18 cellular contexts compared by ENCODE assay signal in genomic region chr14:30264161-30264560, GRCh38.
DNase-seq lines count a peak whose midpoint lies in the region; ATAC-seq, FAIRE-seq and TF ChIP-seq lines count a peak whose summit lies in the region.
"Had no signal": no experiment of that assay in that cellular context is flagged by ENCODE, and none has a peak within 500 bp of the region (broad histone marks: within the 10 kb centered on the region; RNA-seq: fewer than 3 reads in every experiment).

No MANE protein-coding gene starts in this region.

- H3K27ac Mint-ChIP-seq in Calu3 (ENCODE audit: unreplicated experiment): no peak overlapping the region
- H3K27ac Mint-ChIP-seq: CD4-positive, CD25-positive, alpha-beta regulatory T cell had no signal

- peak; percentile 75 for ATAC-seq in Right ventricle myocardium inferior
- ATAC-seq in left cardiac atrium: no peak
- ATAC-seq in sciatic nerve: peak; percentile 87

- H3K27me3 Mint-ChIP-seq in Calu3 (ENCODE audit: unreplicated experiment): no peaks in the 10 kb centered on the region
- H3K27me3 Mint-ChIP-seq: CD4-positive, CD25-positive, alpha-beta regulatory T cell had no signal

- BruUV-seq in Calu3 (replicated peaks; lab: Mats Ljungman, UMichigan): no TSS peak

- H3K4me1 Mint-ChIP-seq in Calu3 (ENCODE audit: low read depth, unreplicated experiment): peaks cover 11% of the 10 kb centered on the region
- H3K4me1 Mint-ChIP-seq: CD4-positive, CD25-positive, alpha-beta regulatory T cell had no signal

- H3K4me3 ChIP-seq in fibroblast of pulmonary artery (replicated peaks; ENCODE audit: low read depth, low read length): no peak overlapping the region
- H3K4me3 ChIP-seq: BLaER1 treated with 17β-estradiol and CSF1 and Interleukin-3, amounts not matched to agents 10 nM and 100 nM had no signal

- H3K9me3 Mint-ChIP-seq in Calu3 (ENCODE audit: low read depth, unreplicated experiment): no peaks in the 10 kb centered on the region
- H3K9me3 Mint-ChIP-seq: H9 had no signal

- CTCF ChIA-PET in Calu3 (lab: Charles Lee): no interaction called here

- no peaks in the 10 kb centered on the region for H3K36me3 Mint-ChIP-seq in Calu3 (ENCODE audit: insufficient read depth, unreplicated experiment)
- H3K36me3 Mint-ChIP-seq: CD4-positive, CD25-positive, alpha-beta regulatory T cell had no signal

- H3K4me3 Mint-ChIP-seq in Calu3 (ENCODE audit: low read depth, unreplicated experiment): no peak overlapping the region
- H3K4me3 Mint-ChIP-seq: CD4-positive, CD25-positive, alpha-beta regulatory T cell; H9 had no signal

- TF ChIP-seq CTCF in fibroblast of pulmonary artery (IDR thresholded peaks at IDR 0.05; ENCODE audit: low read length, missing control alignments) (no peak), Calu3 (IDR thresholded peaks at IDR 0.05; ENCODE audit: unreplicated experiment) (no peak), D721Med (IDR thresholded peaks at IDR 0.05; ENCODE audit: insufficient read depth, missing control alignments) (no peak)

- no peak for FAIRE-seq in D721Med (lab: Jason Lieb, UNC)
- FAIRE-seq: G401.6, GM12891 had no signal

- intact Hi-C loops in Right ventricle myocardium inferior (cut with DNase I) (no loop called here), left cardiac atrium (cut with DNase I) (no loop called here), sciatic nerve (cut with DNase I) (no loop called here), Calu3 (cut with micrococcal nuclease; ENCODE audit: unreplicated experiment) (no loop called here)

- DNase-seq in Right ventricle myocardium inferior (ENCODE audit: missing footprints) (no peak), left cardiac atrium (no peak), COLO829 (ENCODE audit: low spot score) (peak; percentile 40), fibroblast of pulmonary artery (ENCODE audit: low read depth) (peak; percentile 12), sciatic nerve (ENCODE audit: low spot score) (no peak), Calu3 (no peak), D721Med (ENCODE audit: insufficient read length, low spot score) (no peak)
- DNase-seq: 8988T; ACHN; CD4-positive, CD25-positive, alpha-beta regulatory T cell; DMS153; DMS79 treated with DMSO at 0.1 percent for 48 hours; EL; GOT3; H9 had no signal

Comparison
In these comparisons a context has a peak if more than half of its experiments do, and no peak if none do; other contexts are left out.
1. ATAC-seq: peak in Right ventricle myocardium inferior (single experiment) and sciatic nerve (single experiment); none in left cardiac atrium (0 of 2).
2. DNase-seq: peak in COLO829 (single experiment) and fibroblast of pulmonary artery (single experiment); none in Right ventricle myocardium inferior (single experiment), left cardiac atrium (single experiment), sciatic nerve (single experiment), Calu3 (single experiment) and D721Med (single experiment).